1 cellular context compared by ENCODE assay signal in the genomic region with DNA sequence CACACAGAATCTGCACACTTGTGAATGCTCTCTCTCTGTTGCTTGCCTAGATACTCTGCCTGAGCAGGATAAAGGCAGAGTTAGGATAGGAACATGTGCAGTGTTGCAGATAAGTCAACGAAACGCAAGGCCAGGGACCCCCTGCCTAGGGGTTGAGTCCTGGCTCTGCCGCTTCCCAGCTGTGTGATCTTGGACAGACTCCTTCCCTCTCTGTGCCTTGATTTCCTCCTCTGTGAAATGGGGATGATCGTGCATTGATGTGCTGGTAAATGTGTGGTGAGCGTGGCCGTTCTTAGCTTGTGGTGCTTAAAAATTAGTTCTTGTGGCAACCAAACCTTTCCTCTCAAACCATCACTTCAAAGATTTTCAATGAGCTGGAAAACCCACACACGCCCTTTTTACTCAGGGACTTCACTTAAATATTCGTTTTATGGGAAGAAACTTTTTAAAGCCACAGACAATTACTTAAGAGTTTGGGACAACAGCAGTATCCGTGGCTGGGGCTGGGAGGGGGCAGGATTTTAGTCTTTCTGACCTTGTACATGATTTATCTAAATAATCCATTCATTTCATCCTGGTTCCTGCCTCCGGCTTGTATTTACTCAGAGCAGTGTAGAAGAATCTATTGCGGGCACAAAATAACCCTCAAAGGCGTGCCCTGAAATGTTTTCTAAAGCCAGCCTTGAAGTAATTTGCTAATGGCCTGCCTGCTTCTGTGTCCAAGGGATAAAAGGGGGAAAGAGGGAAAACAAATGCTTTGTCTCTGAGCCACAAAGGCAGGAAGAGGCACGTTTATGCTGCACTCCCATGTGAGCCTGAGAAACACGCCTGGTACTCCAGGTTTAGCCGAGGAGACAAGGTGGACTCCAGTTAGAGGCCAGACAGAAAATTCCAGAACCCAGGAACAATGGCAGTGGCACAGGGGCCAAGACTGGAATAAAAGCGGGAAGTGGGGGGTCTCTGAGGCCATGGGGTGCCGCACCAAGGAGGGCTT.
TF ChIP-seq lines count a peak whose summit lies in the region.

No MANE protein-coding gene starts in this region.

TF ChIP-seq in HepG2, 621 proteins besides CTCF, POLR2A, EP300 and RAD21 (continued from another document and continues in another):
- TF ChIP-seq, protein P1, sequence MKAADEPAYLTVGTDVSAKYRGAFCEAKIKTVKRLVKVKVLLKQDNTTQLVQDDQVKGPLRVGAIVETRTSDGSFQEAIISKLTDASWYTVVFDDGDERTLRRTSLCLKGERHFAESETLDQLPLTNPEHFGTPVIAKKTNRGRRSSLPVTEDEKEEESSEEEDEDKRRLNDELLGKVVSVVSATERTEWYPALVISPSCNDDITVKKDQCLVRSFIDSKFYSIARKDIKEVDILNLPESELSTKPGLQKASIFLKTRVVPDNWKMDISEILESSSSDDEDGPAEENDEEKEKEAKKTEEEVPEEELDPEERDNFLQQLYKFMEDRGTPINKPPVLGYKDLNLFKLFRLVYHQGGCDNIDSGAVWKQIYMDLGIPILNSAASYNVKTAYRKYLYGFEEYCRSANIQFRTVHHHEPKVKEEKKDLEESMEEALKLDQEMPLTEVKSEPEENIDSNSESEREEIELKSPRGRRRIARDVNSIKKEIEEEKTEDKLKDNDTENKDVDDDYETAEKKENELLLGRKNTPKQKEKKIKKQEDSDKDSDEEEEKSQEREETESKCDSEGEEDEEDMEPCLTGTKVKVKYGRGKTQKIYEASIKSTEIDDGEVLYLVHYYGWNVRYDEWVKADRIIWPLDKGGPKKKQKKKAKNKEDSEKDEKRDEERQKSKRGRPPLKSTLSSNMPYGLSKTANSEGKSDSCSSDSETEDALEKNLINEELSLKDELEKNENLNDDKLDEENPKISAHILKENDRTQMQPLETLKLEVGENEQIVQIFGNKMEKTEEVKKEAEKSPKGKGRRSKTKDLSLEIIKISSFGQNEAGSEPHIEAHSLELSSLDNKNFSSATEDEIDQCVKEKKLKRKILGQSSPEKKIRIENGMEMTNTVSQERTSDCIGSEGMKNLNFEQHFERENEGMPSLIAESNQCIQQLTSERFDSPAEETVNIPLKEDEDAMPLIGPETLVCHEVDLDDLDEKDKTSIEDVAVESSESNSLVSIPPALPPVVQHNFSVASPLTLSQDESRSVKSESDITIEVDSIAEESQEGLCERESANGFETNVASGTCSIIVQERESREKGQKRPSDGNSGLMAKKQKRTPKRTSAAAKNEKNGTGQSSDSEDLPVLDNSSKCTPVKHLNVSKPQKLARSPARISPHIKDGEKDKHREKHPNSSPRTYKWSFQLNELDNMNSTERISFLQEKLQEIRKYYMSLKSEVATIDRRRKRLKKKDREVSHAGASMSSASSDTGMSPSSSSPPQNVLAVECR (CRISPR knock-in tag; IDR thresholded peaks at IDR 0.05; ENCODE audit: borderline replicate concordance) = no peak
- TF ChIP-seq KMT2A (CRISPR knock-in tag; IDR thresholded peaks at IDR 0.05) (no peak), CREM (IDR thresholded peaks at IDR 0.05) (peak; percentile 66), CREM (CRISPR knock-in tag; IDR thresholded peaks at IDR 0.05) (no peak), ZNF451 (CRISPR knock-in tag; IDR thresholded peaks at IDR 0.05) (no peak), FLYWCH1 (CRISPR knock-in tag; IDR thresholded peaks at IDR 0.05) (no peak), SAP130 (CRISPR knock-in tag; IDR thresholded peaks at IDR 0.05; ENCODE audit: low read depth) (peak; percentile 68), ZFX (CRISPR knock-in tag; IDR thresholded peaks at IDR 0.05; ENCODE audit: low read depth) (peak; percentile 14; the same call in 1 of the 2 replicates), HMG20A (CRISPR knock-in tag; IDR thresholded peaks at IDR 0.05; ENCODE audit: borderline replicate concordance) (peak; percentile 63; the same call in 1 of the 2 replicates), ZMYM2 (CRISPR knock-in tag; IDR thresholded peaks at IDR 0.05) (no peak), SOX5 (CRISPR knock-in tag; IDR thresholded peaks at IDR 0.05; ENCODE audit: borderline replicate concordance) (peak; percentile 98), SOX6 (IDR thresholded peaks at IDR 0.05) (no peak), SOX6 (CRISPR knock-in tag; IDR thresholded peaks at IDR 0.05) (peak; percentile 92), NR2C2 (CRISPR knock-in tag; IDR thresholded peaks at IDR 0.05; ENCODE audit: borderline replicate concordance) (no peak), NR1H2 (CRISPR knock-in tag; IDR thresholded peaks at IDR 0.05; ENCODE audit: borderline replicate concordance, low read depth) (no peak), ZNF598 (CRISPR knock-in tag; IDR thresholded peaks at IDR 0.05; ENCODE audit: borderline replicate concordance) (0 out of 2 replicates have a peak, but pooled peaks have one; percentile 15), JUN (CRISPR knock-in tag; IDR thresholded peaks at IDR 0.05) (no peak), PHF21A (CRISPR knock-in tag; IDR thresholded peaks at IDR 0.05) (peak; percentile 74; the same call in 1 of the 2 replicates), PPARG (CRISPR knock-in tag; conservative IDR thresholded peaks at IDR 0.05) (peak; percentile 42; the same call in 1 of the 2 replicates), FOXO1 (CRISPR knock-in tag; IDR thresholded peaks at IDR 0.05) (peak; percentile 21; the same call in 1 of the 2 replicates), ZNF768 (CRISPR knock-in tag; IDR thresholded peaks at IDR 0.05) (peak; percentile 96), GZF1 (CRISPR knock-in tag; IDR thresholded peaks at IDR 0.05) (no peak), FOSL1 (CRISPR knock-in tag; IDR thresholded peaks at IDR 0.05; ENCODE audit: borderline replicate concordance) (no peak), ZBTB21 (CRISPR knock-in tag; IDR thresholded peaks at IDR 0.05) (no peak), ARNT2 (CRISPR knock-in tag; IDR thresholded peaks at IDR 0.05; ENCODE audit: low read depth) (no peak), MEF2D (CRISPR knock-in tag; IDR thresholded peaks at IDR 0.05) (no peak), SMAD3 (CRISPR knock-in tag; IDR thresholded peaks at IDR 0.05) (no peak), FOXA3 (CRISPR knock-in tag; IDR thresholded peaks at IDR 0.05) (peak; percentile 38; the same call in 1 of the 2 replicates), ZMAT3 (CRISPR knock-in tag; conservative IDR thresholded peaks at IDR 0.05) (0 out of 2 replicates have a peak, but pooled peaks have one; percentile 35), PAX8 (CRISPR knock-in tag; IDR thresholded peaks at IDR 0.05; ENCODE audit: borderline replicate concordance) (no peak), ZNF652 (CRISPR knock-in tag; IDR thresholded peaks at IDR 0.05; ENCODE audit: borderline replicate concordance, low read depth) (peak; percentile 7; the same call in 1 of the 2 replicates), ZNF557 (CRISPR knock-in tag; IDR thresholded peaks at IDR 0.05) (no peak), ZNF572 (CRISPR knock-in tag; IDR thresholded peaks at IDR 0.05) (no peak), ZNF570 (CRISPR knock-in tag; IDR thresholded peaks at IDR 0.05; ENCODE audit: borderline replicate concordance) (no peak), ZNF629 (CRISPR knock-in tag; conservative IDR thresholded peaks at IDR 0.05) (peak; percentile 95), KAT8 (CRISPR knock-in tag; IDR thresholded peaks at IDR 0.05) (no peak), ASH2L (IDR thresholded peaks at IDR 0.05; ENCODE audit: insufficient read length, low read depth, low read length) (peak; percentile 66), CHD4 (IDR thresholded peaks at IDR 0.05; ENCODE audit: borderline replicate concordance, low read length) (peak; percentile 76; the same call in 1 of the 2 replicates)
- TF ChIP-seq, protein P2, sequence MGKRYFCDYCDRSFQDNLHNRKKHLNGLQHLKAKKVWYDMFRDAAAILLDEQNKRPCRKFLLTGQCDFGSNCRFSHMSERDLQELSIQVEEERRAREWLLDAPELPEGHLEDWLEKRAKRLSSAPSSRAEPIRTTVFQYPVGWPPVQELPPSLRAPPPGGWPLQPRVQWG (CRISPR knock-in tag; IDR thresholded peaks at IDR 0.05; ENCODE audit: borderline replicate concordance, low read depth) = no peak
- TF ChIP-seq, protein P3, sequence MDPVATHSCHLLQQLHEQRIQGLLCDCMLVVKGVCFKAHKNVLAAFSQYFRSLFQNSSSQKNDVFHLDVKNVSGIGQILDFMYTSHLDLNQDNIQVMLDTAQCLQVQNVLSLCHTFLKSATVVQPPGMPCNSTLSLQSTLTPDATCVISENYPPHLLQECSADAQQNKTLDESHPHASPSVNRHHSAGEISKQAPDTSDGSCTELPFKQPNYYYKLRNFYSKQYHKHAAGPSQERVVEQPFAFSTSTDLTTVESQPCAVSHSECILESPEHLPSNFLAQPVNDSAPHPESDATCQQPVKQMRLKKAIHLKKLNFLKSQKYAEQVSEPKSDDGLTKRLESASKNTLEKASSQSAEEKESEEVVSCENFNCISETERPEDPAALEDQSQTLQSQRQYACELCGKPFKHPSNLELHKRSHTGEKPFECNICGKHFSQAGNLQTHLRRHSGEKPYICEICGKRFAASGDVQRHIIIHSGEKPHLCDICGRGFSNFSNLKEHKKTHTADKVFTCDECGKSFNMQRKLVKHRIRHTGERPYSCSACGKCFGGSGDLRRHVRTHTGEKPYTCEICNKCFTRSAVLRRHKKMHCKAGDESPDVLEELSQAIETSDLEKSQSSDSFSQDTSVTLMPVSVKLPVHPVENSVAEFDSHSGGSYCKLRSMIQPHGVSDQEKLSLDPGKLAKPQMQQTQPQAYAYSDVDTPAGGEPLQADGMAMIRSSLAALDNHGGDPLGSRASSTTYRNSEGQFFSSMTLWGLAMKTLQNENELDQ (CRISPR knock-in tag; IDR thresholded peaks at IDR 0.05; ENCODE audit: borderline replicate concordance) = no peak
- TF ChIP-seq, protein P4, sequence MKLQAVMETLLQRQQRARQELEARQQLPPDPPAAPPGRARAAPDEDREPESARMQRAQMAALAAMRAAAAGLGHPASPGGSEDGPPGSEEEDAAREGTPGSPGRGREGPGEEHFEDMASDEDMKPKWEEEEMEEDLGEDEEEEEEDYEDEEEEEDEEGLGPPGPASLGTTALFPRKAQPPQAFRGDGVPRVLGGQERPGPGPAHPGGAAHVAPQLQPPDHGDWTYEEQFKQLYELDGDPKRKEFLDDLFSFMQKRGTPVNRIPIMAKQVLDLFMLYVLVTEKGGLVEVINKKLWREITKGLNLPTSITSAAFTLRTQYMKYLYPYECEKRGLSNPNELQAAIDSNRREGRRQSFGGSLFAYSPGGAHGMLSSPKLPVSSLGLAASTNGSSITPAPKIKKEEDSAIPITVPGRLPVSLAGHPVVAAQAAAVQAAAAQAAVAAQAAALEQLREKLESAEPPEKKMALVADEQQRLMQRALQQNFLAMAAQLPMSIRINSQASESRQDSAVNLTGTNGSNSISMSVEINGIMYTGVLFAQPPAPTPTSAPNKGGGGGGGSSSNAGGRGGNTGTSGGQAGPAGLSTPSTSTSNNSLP (IDR thresholded peaks at IDR 0.05; ENCODE audit: low read depth, low read length) = no peak
- TF ChIP-seq, protein P5, sequence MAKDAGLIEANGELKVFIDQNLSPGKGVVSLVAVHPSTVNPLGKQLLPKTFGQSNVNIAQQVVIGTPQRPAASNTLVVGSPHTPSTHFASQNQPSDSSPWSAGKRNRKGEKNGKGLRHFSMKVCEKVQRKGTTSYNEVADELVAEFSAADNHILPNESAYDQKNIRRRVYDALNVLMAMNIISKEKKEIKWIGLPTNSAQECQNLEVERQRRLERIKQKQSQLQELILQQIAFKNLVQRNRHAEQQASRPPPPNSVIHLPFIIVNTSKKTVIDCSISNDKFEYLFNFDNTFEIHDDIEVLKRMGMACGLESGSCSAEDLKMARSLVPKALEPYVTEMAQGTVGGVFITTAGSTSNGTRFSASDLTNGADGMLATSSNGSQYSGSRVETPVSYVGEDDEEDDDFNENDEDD (CRISPR knock-in tag; IDR thresholded peaks at IDR 0.05; ENCODE audit: borderline replicate concordance) = peak; percentile 69; the same call in 1 of the 2 replicates
- TF ChIP-seq, protein P6, sequence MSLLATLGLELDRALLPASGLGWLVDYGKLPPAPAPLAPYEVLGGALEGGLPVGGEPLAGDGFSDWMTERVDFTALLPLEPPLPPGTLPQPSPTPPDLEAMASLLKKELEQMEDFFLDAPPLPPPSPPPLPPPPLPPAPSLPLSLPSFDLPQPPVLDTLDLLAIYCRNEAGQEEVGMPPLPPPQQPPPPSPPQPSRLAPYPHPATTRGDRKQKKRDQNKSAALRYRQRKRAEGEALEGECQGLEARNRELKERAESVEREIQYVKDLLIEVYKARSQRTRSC (CRISPR knock-in tag; IDR thresholded peaks at IDR 0.05; ENCODE audit: low read depth) = no peak
- TF ChIP-seq, protein P7, sequence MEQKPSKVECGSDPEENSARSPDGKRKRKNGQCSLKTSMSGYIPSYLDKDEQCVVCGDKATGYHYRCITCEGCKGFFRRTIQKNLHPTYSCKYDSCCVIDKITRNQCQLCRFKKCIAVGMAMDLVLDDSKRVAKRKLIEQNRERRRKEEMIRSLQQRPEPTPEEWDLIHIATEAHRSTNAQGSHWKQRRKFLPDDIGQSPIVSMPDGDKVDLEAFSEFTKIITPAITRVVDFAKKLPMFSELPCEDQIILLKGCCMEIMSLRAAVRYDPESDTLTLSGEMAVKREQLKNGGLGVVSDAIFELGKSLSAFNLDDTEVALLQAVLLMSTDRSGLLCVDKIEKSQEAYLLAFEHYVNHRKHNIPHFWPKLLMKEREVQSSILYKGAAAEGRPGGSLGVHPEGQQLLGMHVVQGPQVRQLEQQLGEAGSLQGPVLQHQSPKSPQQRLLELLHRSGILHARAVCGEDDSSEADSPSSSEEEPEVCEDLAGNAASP (CRISPR knock-in tag; IDR thresholded peaks at IDR 0.05; ENCODE audit: borderline replicate concordance) = peak; percentile 44; the same call in 1 of the 2 replicates
- TF ChIP-seq, protein P8, sequence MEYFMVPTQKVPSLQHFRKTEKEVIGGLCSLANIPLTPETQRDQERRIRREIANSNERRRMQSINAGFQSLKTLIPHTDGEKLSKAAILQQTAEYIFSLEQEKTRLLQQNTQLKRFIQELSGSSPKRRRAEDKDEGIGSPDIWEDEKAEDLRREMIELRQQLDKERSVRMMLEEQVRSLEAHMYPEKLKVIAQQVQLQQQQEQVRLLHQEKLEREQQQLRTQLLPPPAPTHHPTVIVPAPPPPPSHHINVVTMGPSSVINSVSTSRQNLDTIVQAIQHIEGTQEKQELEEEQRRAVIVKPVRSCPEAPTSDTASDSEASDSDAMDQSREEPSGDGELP (IDR thresholded peaks at IDR 0.05; ENCODE audit: borderline replicate concordance, low read depth) = peak; percentile 35; the same call in 1 of the 2 replicates
